In the genomic region with DNA sequence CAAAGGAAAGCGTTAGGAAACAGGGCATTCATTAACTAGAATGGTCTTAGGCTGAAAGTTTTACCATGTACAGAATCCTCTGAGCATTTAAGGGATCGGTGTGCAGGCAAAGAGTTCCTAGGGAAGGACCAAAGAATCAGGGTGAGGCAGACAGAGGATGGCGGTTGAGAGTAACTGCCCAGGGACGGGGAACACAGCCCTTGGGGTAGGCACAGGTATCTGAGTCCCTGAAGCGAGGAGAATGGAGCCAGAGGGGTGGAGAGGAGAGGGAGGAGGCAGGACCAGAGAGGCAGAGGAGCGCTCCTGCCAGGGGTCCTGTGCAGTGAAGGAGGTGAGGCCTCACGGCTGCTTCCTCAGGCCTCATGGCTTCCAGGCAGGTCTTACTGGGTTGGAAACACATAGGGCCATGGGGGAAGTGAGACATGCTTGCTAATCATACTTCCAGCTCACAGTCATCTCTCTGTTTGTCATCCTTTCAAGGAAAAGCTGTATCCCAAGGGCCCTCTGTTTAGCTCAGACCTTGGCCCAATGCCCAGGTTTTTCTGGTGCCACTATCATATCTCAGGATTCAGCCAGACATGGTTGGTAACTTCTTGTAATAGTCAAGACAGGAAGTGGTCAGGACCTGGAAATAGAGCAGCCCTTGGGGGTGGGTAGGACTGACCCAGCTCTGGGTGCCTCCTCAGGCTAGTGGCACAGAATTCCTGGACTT, we compare ENCODE assay signal across 9 cellular contexts. TPM values are rescaled to one million over a fixed set of nuclear protein-coding genes. Genes with fewer than 3 reads are reported as not detected.
DNase-seq lines count a peak whose midpoint lies in the region; ATAC-seq, FAIRE-seq and TF ChIP-seq lines count a peak whose summit lies in the region.
"Had no signal": no experiment of that assay in that cellular context is flagged by ENCODE, and none has a peak within 500 bp of the region (broad histone marks: within the 10 kb centered on the region; RNA-seq: fewer than 3 reads in every experiment).

No MANE protein-coding gene starts in this region.

- H3K4me1 ChIP-seq in BE2C (peaks cover 15% of the 10 kb centered on the region), foreskin keratinocyte (peaks cover 14% of the 10 kb centered on the region)
- H3K4me1 ChIP-seq: HAP-1 had no signal

- no peaks in the 10 kb centered on the region for H3K9me3 ChIP-seq in BE2C
- H3K9me3 ChIP-seq: HAP-1 had no signal

- no peaks in the 10 kb centered on the region for H3K27me3 ChIP-seq in BE2C
- peaks cover under 1% of the 10 kb centered on the region for H3K27me3 ChIP-seq in foreskin keratinocyte

- peaks cover 3% of the 10 kb centered on the region for H3K9me3 Mint-ChIP-seq in glutamatergic neuron (ENCODE audit: unreplicated experiment)
- H3K9me3 Mint-ChIP-seq in T-helper 2 cell treated with Interferon-gamma antibody and Interleukin-4, amounts not matched to agents 5 μg/mL and 100 μg/mL, for 36 hours: no peaks in the 10 kb centered on the region

- no peak for TF ChIP-seq POLR2A in GM18505 (IDR thresholded peaks at IDR 0.05; ENCODE audit: borderline replicate concordance, extremely low read depth, insufficient read depth, insufficient read length)

- H3K36me3 ChIP-seq in BE2C: no peaks in the 10 kb centered on the region
- H3K36me3 ChIP-seq: HAP-1 had no signal

- no peaks in the 10 kb centered on the region for H3K36me3 Mint-ChIP-seq in glutamatergic neuron (ENCODE audit: unreplicated experiment)
- no peaks in the 10 kb centered on the region for H3K36me3 Mint-ChIP-seq in T-helper 2 cell treated with Interferon-gamma antibody and Interleukin-4, amounts not matched to agents 5 μg/mL and 100 μg/mL, for 36 hours (ENCODE audit: low read depth)

- ATAC-seq in foreskin keratinocyte: peak; percentile 85
- no peak for ATAC-seq in GM18505 (IDR thresholded peaks at IDR 0.05; ENCODE audit: unreplicated experiment)

- peaks cover 4% of the 10 kb centered on the region for H3K27me3 Mint-ChIP-seq in glutamatergic neuron (ENCODE audit: unreplicated experiment)
- peaks cover 11% of the 10 kb centered on the region for H3K27me3 Mint-ChIP-seq in T-helper 2 cell treated with Interferon-gamma antibody and Interleukin-4, amounts not matched to agents 5 μg/mL and 100 μg/mL, for 36 hours (ENCODE audit: low read depth)

- FAIRE-seq in HTR-8/SVneo (lab: Jason Lieb, UNC): peak; percentile 90

- H3K4me1 Mint-ChIP-seq in glutamatergic neuron (ENCODE audit: low read depth, unreplicated experiment): no peaks in the 10 kb centered on the region
- peaks cover 9% of the 10 kb centered on the region for H3K4me1 Mint-ChIP-seq in T-helper 2 cell treated with Interferon-gamma antibody and Interleukin-4, amounts not matched to agents 5 μg/mL and 100 μg/mL, for 36 hours (ENCODE audit: low read depth)

- H3K4me3 Mint-ChIP-seq in glutamatergic neuron (ENCODE audit: unreplicated experiment): no peak overlapping the region
- H3K4me3 Mint-ChIP-seq in T-helper 2 cell treated with Interferon-gamma antibody and Interleukin-4, amounts not matched to agents 5 μg/mL and 100 μg/mL, for 36 hours: no peak overlapping the region

- DNase-seq in BE2C: peak; percentile 83
- peak; percentile 99 for DNase-seq in HTR-8/SVneo (ENCODE audit: insufficient read length, low spot score)
- DNase-seq in SKM-1 treated with dmso at 0.1 percent for 144 hours (lab: John Stamatoyannopoulos, UW; ENCODE audit: unreplicated experiment): peak; percentile 70
- peak; percentile 94 to 98 for DNase-seq in foreskin keratinocyte
- DNase-seq in posterior cingulate gyrus: peak in 7 of 10 donors; percentile 37 to 89 (median 40)
- DNase-seq in glutamatergic neuron: no peak
- DNase-seq in T-helper 2 cell treated with Interferon-gamma antibody and Interleukin-4, amounts not matched to agents 5 μg/mL and 100 μg/mL, for 36 hours (ENCODE audit: low spot score): no peak

- no peak for TF ChIP-seq CTCF in BE2C (IDR thresholded peaks at IDR 0.05; ENCODE audit: low read depth, low read length)
- TF ChIP-seq CTCF in foreskin keratinocyte (conservative IDR thresholded peaks at IDR 0.05): no peak
- TF ChIP-seq CTCF in glutamatergic neuron (IDR thresholded peaks at IDR 0.05; ENCODE audit: partially characterized antibody, unreplicated experiment): no peak

- H3K4me3 ChIP-seq in BE2C (ENCODE audit: low read depth, low read length): no peak overlapping the region
- H3K4me3 ChIP-seq: HAP-1 had no signal

- intact Hi-C loops in posterior cingulate gyrus (cut with DNase I): no loop called here

- H3K27ac ChIP-seq in foreskin keratinocyte: no peak overlapping the region

- no peak overlapping the region for H3K27ac Mint-ChIP-seq in glutamatergic neuron (ENCODE audit: unreplicated experiment)
- H3K27ac Mint-ChIP-seq in T-helper 2 cell treated with Interferon-gamma antibody and Interleukin-4, amounts not matched to agents 5 μg/mL and 100 μg/mL, for 36 hours: no peak overlapping the region

RNA-seq across cellular contexts. Expression of a gene that starts 13.8 kb away (rescaled TPM):
- 0.46 TPM for polyA plus RNA-seq in BE2C (2012; ENCODE audit: insufficient read depth, insufficient read length, low read depth)
- total RNA-seq in foreskin keratinocyte (0.04 and 0.20 TPM in 2 replicates), glutamatergic neuron (ENCODE audit: unreplicated experiment) (not detected)
- polyA plus RNA-seq in foreskin keratinocyte: 0.01 TPM in 1 of 2 replicates, not detected in the other

RNA-seq across cellular contexts. Expression of a gene that starts 30.7 kb away (rescaled TPM):
- 0.69 TPM for polyA plus RNA-seq in BE2C (2012; ENCODE audit: insufficient read depth, insufficient read length, low read depth)
- total RNA-seq in foreskin keratinocyte (not detected in 2 replicates), glutamatergic neuron (ENCODE audit: unreplicated experiment) (7.6 TPM)
- not detected in 2 replicates for polyA plus RNA-seq in foreskin keratinocyte

RNA-seq across cellular contexts. Expression of a gene that starts 50.7 kb away (rescaled TPM):
- polyA plus RNA-seq in BE2C (2012; ENCODE audit: insufficient read depth, insufficient read length, low read depth): 31.7 TPM
- total RNA-seq in foreskin keratinocyte (85.7 and 86.5 TPM in 2 replicates), glutamatergic neuron (ENCODE audit: unreplicated experiment) (94.6 TPM)
- polyA plus RNA-seq in foreskin keratinocyte: 30.0 and 33.6 TPM in 2 replicates

Comparison
In these comparisons a context has a peak if more than half of its experiments do, and no peak if none do; other contexts are left out.
1. DNase-seq: peak in BE2C (single experiment), HTR-8/SVneo (single experiment), SKM-1 treated with dmso at 0.1 percent for 144 hours (single experiment), foreskin keratinocyte (2 of 2) and posterior cingulate gyrus (7 of 10); none in glutamatergic neuron (single experiment) and T-helper 2 cell treated with Interferon-gamma antibody and Interleukin-4, amounts not matched to agents 5 μg/mL and 100 μg/mL, for 36 hours (single experiment).